8 cellular contexts compared by ENCODE assay signal in genomic region chr10:103333934-103334520, GRCh38. TPM values are rescaled to one million over a fixed set of nuclear protein-coding genes. Genes with fewer than 3 reads are reported as not detected.
DNase-seq lines count a peak whose midpoint lies in the region; ATAC-seq, FAIRE-seq and TF ChIP-seq lines count a peak whose summit lies in the region.

No MANE protein-coding gene starts in this region.

- CTCF ChIA-PET in K562 (lab: Yijun Ruan, JAX; ENCODE audit: low intra/inter-chr PET ratio) = interaction anchor here (0.5 to 2.3 kb wide), 4 partner anchors 12 to 605 kb away, joined by 3 to 8 read pairs (median 3); no protein-coding TSS in a partner anchor
- CTCF ChIA-PET in activated CD8-positive, alpha-beta memory T cell treated with anti-CD3 and anti-CD28 coated beads, Interleukin-2, amount 10 ng/mL, durations not matched to agents 7 days and 5 days (lab: Charles Lee) = interaction anchor here (0.6 to 2.0 kb wide), 17 partner anchors 9 to 590 kb away, joined by 3 to 15 read pairs (median 3); partner anchors contain the start of genes CNNM2, PCGF6 and WBP1L

- in situ Hi-C loops in K562 (cut with MboI) = no loop called here

- H3K18ac ChIP-seq in mesenchymal stem cell (ENCODE audit: low read depth in 1 of 2, low read length in 2 of 2) = no peak overlapping the region

- peaks cover 27% of the 10 kb centered on the region for H3K36me3 Mint-ChIP-seq in activated CD8-positive, alpha-beta memory T cell treated with anti-CD3 and anti-CD28 coated beads, Interleukin-2, amount 10 ng/mL, durations not matched to agents 7 days and 5 days

- peak in 1 of 3 experiments; percentile 47; a peak in 2 of 6 replicates for TF ChIP-seq CTCF in K562 (IDR thresholded peaks at IDR 0.05 in 2 of 3, conservative IDR thresholded peaks at IDR 0.05 in 1 of 3; ENCODE audit: insufficient read depth in 2 of 3, low read depth in 1 of 3, low read length in 3 of 3)

- no peak for TF ChIP-seq EP300 in K562 (IDR thresholded peaks at IDR 0.05; ENCODE audit: low read length)

- H3K9me3 ChIP-seq in K562 (replicated peaks; ENCODE audit: control insufficient read depth, insufficient read depth, low read depth, low read length) = no peaks in the 10 kb centered on the region; the same call in 1 of the 2 replicates
- H3K9me3 ChIP-seq in mesenchymal stem cell (ENCODE audit: control insufficient read depth, low read length) = no peaks in the 10 kb centered on the region

- no peaks in the 10 kb centered on the region for H3K27me3 Mint-ChIP-seq in activated CD8-positive, alpha-beta memory T cell treated with anti-CD3 and anti-CD28 coated beads, Interleukin-2, amount 10 ng/mL, durations not matched to agents 7 days and 5 days

- POLR2A ChIA-PET in K562 (lab: Yijun Ruan, JAX) = no interaction called here

- WGBS in K562 (ENCODE audit: insufficient coverage, low coverage, missing lambda C conversion rate) = 94% methylated on average over 2 of the region's 2 CpGs
- WGBS in mesenchymal stem cell = no CpG with 5 or more reads among the region's 2 CpGs

- BruUV-seq in K562 (replicated peaks; lab: Mats Ljungman, UMichigan) = no TSS peak

- no peak for ATAC-seq in K562
- ATAC-seq in HG02610 (IDR thresholded peaks at IDR 0.05; ENCODE audit: unreplicated experiment) = no peak
- ATAC-seq in sciatic nerve = no peak
- no peak for ATAC-seq in GM18909 (IDR thresholded peaks at IDR 0.05; ENCODE audit: poor library complexity, unreplicated experiment)
- no peak for ATAC-seq in activated CD8-positive, alpha-beta memory T cell treated with anti-CD3 and anti-CD28 coated beads, Interleukin-2, amount 10 ng/mL, durations not matched to agents 7 days and 5 days

- no peak overlapping the region for H2BK5ac ChIP-seq in mesenchymal stem cell (ENCODE audit: low read depth, low read length, poor library complexity, severe bottlenecking)

- H3K4me1 ChIP-seq in K562 (replicated peaks in 1 of 2; ENCODE audit: control insufficient read depth in 2 of 2, insufficient read depth in 2 of 2, low read length in 2 of 2) = no peaks in the 10 kb centered on the region
- H3K4me1 ChIP-seq in mesenchymal stem cell (ENCODE audit: control insufficient read depth, insufficient read depth, low read depth, low read length) = no peaks in the 10 kb centered on the region

- no peak overlapping the region for H4K8ac ChIP-seq in mesenchymal stem cell (ENCODE audit: low read length)

- H3K9me1 ChIP-seq in K562 (ENCODE audit: control insufficient read depth, insufficient read depth, low read length) = no peaks in the 10 kb centered on the region

- DNase-seq in COR-L47 (lab: John Stamatoyannopoulos, UW) (peak; percentile 3), HTR-8/SVneo (ENCODE audit: insufficient read length, low spot score) (peak; percentile 28), K562 (ENCODE audit: extremely low read depth in 1 of 4, low spot score in 3 of 4) (no peak), mesenchymal stem cell (peak; percentile 28), sciatic nerve (ENCODE audit: low spot score) (no peak)
- no peak for DNase-seq in activated CD8-positive, alpha-beta memory T cell treated with anti-CD3 and anti-CD28 coated beads, Interleukin-2, amount 10 ng/mL, durations not matched to agents 7 days and 5 days

- intact Hi-C loops in K562 (cut with micrococcal nuclease) (no loop called here), sciatic nerve (cut with DNase I) (no loop called here)

- no peak overlapping the region for H2BK12ac ChIP-seq in mesenchymal stem cell (ENCODE audit: low read length in 2 of 2)

- TF ChIP-seq RAD21 in K562 (CRISPR knock-in tag; conservative IDR thresholded peaks at IDR 0.05 in 1 of 2, IDR thresholded peaks at IDR 0.05 in 1 of 2) = peak; percentile 16 to 20; a peak in 2 of 4 replicates

- no peak overlapping the region for H3K9ac ChIP-seq in K562 (ENCODE audit: insufficient read depth in 1 of 2, low read depth in 2 of 2, low read length in 2 of 2)
- no peak overlapping the region for H3K9ac ChIP-seq in mesenchymal stem cell (ENCODE audit: low read length)

- no peak overlapping the region for H3K27ac Mint-ChIP-seq in activated CD8-positive, alpha-beta memory T cell treated with anti-CD3 and anti-CD28 coated beads, Interleukin-2, amount 10 ng/mL, durations not matched to agents 7 days and 5 days

- no peaks in the 10 kb centered on the region for H3K27me3 ChIP-seq in K562 (ENCODE audit: control insufficient read depth in 2 of 2, insufficient read depth in 2 of 2, low read length in 2 of 2)
- no peaks in the 10 kb centered on the region for H3K27me3 ChIP-seq in mesenchymal stem cell (ENCODE audit: control insufficient read depth in 1 of 2, insufficient read depth in 1 of 2, low read length in 2 of 2)

- H3K4me2 ChIP-seq in K562 (ENCODE audit: insufficient read depth, low read length) (no peak overlapping the region), mesenchymal stem cell (ENCODE audit: low read length, poor library complexity, severe bottlenecking) (no peak overlapping the region)

- no peak overlapping the region for H3K4me3 Mint-ChIP-seq in activated CD8-positive, alpha-beta memory T cell treated with anti-CD3 and anti-CD28 coated beads, Interleukin-2, amount 10 ng/mL, durations not matched to agents 7 days and 5 days

- H2AFZ ChIP-seq in K562 (ENCODE audit: low read depth, low read length) = no peak overlapping the region
- H2AFZ ChIP-seq in mesenchymal stem cell (ENCODE audit: low read depth, low read length) = no peak overlapping the region

- H3K27ac ChIP-seq in K562 (ENCODE audit: extremely low read depth, low read depth, low read length) = no peak overlapping the region
- H3K27ac ChIP-seq in mesenchymal stem cell (ENCODE audit: low read length, poor library complexity, severe bottlenecking) = no peak overlapping the region

- no peaks in the 10 kb centered on the region for H3K9me3 Mint-ChIP-seq in activated CD8-positive, alpha-beta memory T cell treated with anti-CD3 and anti-CD28 coated beads, Interleukin-2, amount 10 ng/mL, durations not matched to agents 7 days and 5 days (ENCODE audit: low read depth)

- no peaks in the 10 kb centered on the region; the same call in 2 of the 3 replicates for H3K79me2 ChIP-seq in K562 (ENCODE audit: control insufficient read depth, insufficient read depth, low read length)

- H3K4me1 Mint-ChIP-seq in activated CD8-positive, alpha-beta memory T cell treated with anti-CD3 and anti-CD28 coated beads, Interleukin-2, amount 10 ng/mL, durations not matched to agents 7 days and 5 days = peaks cover 2% of the 10 kb centered on the region

- H4K20me1 ChIP-seq in K562 (replicated peaks; ENCODE audit: control insufficient read depth, insufficient read depth, low read length) = no peaks in the 10 kb centered on the region

- H3K79me1 ChIP-seq in mesenchymal stem cell (replicated peaks; ENCODE audit: low read length, poor library complexity, severe bottlenecking) = peaks cover 12% of the 10 kb centered on the region

- no peak overlapping the region for H4K91ac ChIP-seq in mesenchymal stem cell (ENCODE audit: low read length)

- H2AK5ac ChIP-seq in mesenchymal stem cell (ENCODE audit: low read length, severe bottlenecking) = no peak overlapping the region

- H3K4me3 ChIP-seq in K562 (no peak overlapping the region), mesenchymal stem cell (ENCODE audit: insufficient read depth in 1 of 2, low read depth in 1 of 2, low read length in 2 of 2) (no peak overlapping the region)

- H3K14ac ChIP-seq in mesenchymal stem cell (ENCODE audit: low read length in 2 of 2) = no peak overlapping the region

- FAIRE-seq in HTR-8/SVneo (lab: Jason Lieb, UNC) (no peak), K562 (lab: Jason Lieb, UNC) (no peak)

- H3K4ac ChIP-seq in mesenchymal stem cell (ENCODE audit: low read depth in 1 of 2, low read length in 2 of 2) = no peak overlapping the region

- no peak overlapping the region for H2BK120ac ChIP-seq in mesenchymal stem cell (ENCODE audit: low read depth, low read length)

- no peak overlapping the region for H3K23ac ChIP-seq in mesenchymal stem cell (ENCODE audit: low read length in 2 of 2)

- no peak overlapping the region for H2BK15ac ChIP-seq in mesenchymal stem cell (ENCODE audit: low read depth, poor library complexity, severe bottlenecking)

- TF ChIP-seq POLR2A in K562 (conservative IDR thresholded peaks at IDR 0.05) = no peak

- peaks cover 56% of the 10 kb centered on the region for H3K36me3 ChIP-seq in K562 (ENCODE audit: control insufficient read depth, insufficient read depth, low read length)
- peaks cover 32 to 62% of the 10 kb centered on the region in 2 experiments for H3K36me3 ChIP-seq in mesenchymal stem cell (ENCODE audit: control insufficient read depth in 1 of 2, insufficient read depth in 2 of 2, low read depth in 1 of 2, low read length in 2 of 2)

RNA-seq across cellular contexts. Expression of gene PCGF6, which starts 16.9 kb away (rescaled TPM):
- total RNA-seq in K562 (2011; cell fraction: chromatin; rRNA removed; ENCODE audit: low replicate concordance) = 22.5 and 32.0 TPM in 2 replicates
- total RNA-seq in K562 (2011; cell fraction: nucleolus; rRNA removed) = 18.9 and 22.3 TPM in 2 replicates
- 21.0 and 22.2 TPM in 2 replicates for total RNA-seq in K562 (2011; cell fraction: nucleoplasm; rRNA removed)
- 21.4 and 21.5 TPM in 2 replicates for total RNA-seq in K562 (2014; rRNA removed)
- total RNA-seq in K562 (2014; rRNA removed; fragmentation: Illumina TruSeq; extraction: Trizol) = 24.6 and 29.7 TPM in 2 replicates
- 17.9 and 18.5 TPM in 2 replicates for total RNA-seq in K562 (2015; rRNA removed; fragmentation: Illumina TruSeq; extraction: Trizol)
- 18.1 and 23.5 TPM in 2 replicates for total RNA-seq in K562 (2021)
- polyA plus RNA-seq in K562 (2011; rRNA removed) = 14.6 and 23.2 TPM in 2 replicates
- 4.7 and 6.4 TPM in 2 replicates for polyA plus RNA-seq in K562 (2011; cell fraction: cytosol; rRNA removed)
- 4.5 and 5.6 TPM in 2 replicates for polyA plus RNA-seq in K562 (2011; cell fraction: nucleus; rRNA removed)
- polyA plus RNA-seq in K562 (2012) = 13.7 and 16.3 TPM in 2 replicates
- polyA plus RNA-seq in K562 (2014; fragmentation: Illumina TruSeq; extraction: Trizol) = 14.6 and 15.3 TPM in 2 replicates
- 10 to 100 TPM in 1 of 2 experiments, 1 to 10 TPM in 1; 8.4 to 10.2 TPM for polyA plus RNA-seq in K562 (2014; fragmentation: Nextera tagmentation; extraction: Ambion mirVana)
- polyA plus RNA-seq in K562 (2014; rRNA removed) = 17.9 and 20.6 TPM in 2 replicates
- 16.7 and 17.5 TPM in 2 replicates for polyA minus RNA-seq in K562 (2011; rRNA and poly(A)+ RNA removed)
- 6.4 and 8.8 TPM in 2 replicates for polyA minus RNA-seq in K562 (2011; cell fraction: cytosol; rRNA and poly(A)+ RNA removed)
- polyA minus RNA-seq in K562 (2011; cell fraction: nucleus; rRNA and poly(A)+ RNA removed) = 6.2 and 10.7 TPM in 2 replicates
- polyA plus RNA-seq in mesenchymal stem cell (2013, experiment 1 of 2) = 5.9 TPM
- 6.4 TPM for polyA plus RNA-seq in mesenchymal stem cell (2013, experiment 2 of 2)
- total RNA-seq in sciatic nerve = 10.2 TPM
- 10 to 100 TPM; 17.0 to 17.2 TPM for total RNA-seq in activated CD8-positive, alpha-beta memory T cell treated with anti-CD3 and anti-CD28 coated beads, Interleukin-2, amount 10 ng/mL, durations not matched to agents 7 days and 5 days

RNA-seq across cellular contexts. Expression of gene TAF5, which starts 33.7 kb away (rescaled TPM):
- 3.6 and 8.5 TPM in 2 replicates for total RNA-seq in K562 (2011; cell fraction: chromatin; rRNA removed; ENCODE audit: low replicate concordance)
- 3.5 and 3.7 TPM in 2 replicates for total RNA-seq in K562 (2011; cell fraction: nucleolus; rRNA removed)
- total RNA-seq in K562 (2011; cell fraction: nucleoplasm; rRNA removed) = 3.6 and 4.4 TPM in 2 replicates
- total RNA-seq in K562 (2014; rRNA removed) (8.0 and 12.0 TPM in 2 replicates), K562 (2014; rRNA removed; fragmentation: Illumina TruSeq; extraction: Trizol) (11.6 and 12.5 TPM in 2 replicates), K562 (2015; rRNA removed; fragmentation: Illumina TruSeq; extraction: Trizol) (11.2 and 11.9 TPM in 2 replicates), K562 (2021) (9.3 TPM in 2 replicates), sciatic nerve (4.7 TPM)
- polyA plus RNA-seq in K562 (2011; rRNA removed) (8.9 and 11.9 TPM in 2 replicates), K562 (2014; fragmentation: Illumina TruSeq; extraction: Trizol) (7.9 and 9.9 TPM in 2 replicates), K562 (2014; fragmentation: Nextera tagmentation; extraction: Ambion mirVana) (1 to 10 TPM; 4.2 to 5.5 TPM), K562 (2014; rRNA removed) (6.5 and 8.2 TPM in 2 replicates)
- 4.3 and 5.8 TPM in 2 replicates for polyA plus RNA-seq in K562 (2011; cell fraction: cytosol; rRNA removed)
- polyA plus RNA-seq in K562 (2011; cell fraction: nucleus; rRNA removed) = 3.5 and 5.0 TPM in 2 replicates
- polyA plus RNA-seq in K562 (2012) = 4.3 and 6.6 TPM in 2 replicates
- polyA minus RNA-seq in K562 (2011; rRNA and poly(A)+ RNA removed) = 13.5 and 15.1 TPM in 2 replicates
- 5.6 and 6.3 TPM in 2 replicates for polyA minus RNA-seq in K562 (2011; cell fraction: cytosol; rRNA and poly(A)+ RNA removed)
- polyA minus RNA-seq in K562 (2011; cell fraction: nucleus; rRNA and poly(A)+ RNA removed) = 2.7 and 4.7 TPM in 2 replicates
- polyA plus RNA-seq in mesenchymal stem cell (2013, experiment 1 of 2) = 1.9 TPM
- 2.2 TPM for polyA plus RNA-seq in mesenchymal stem cell (2013, experiment 2 of 2)
- total RNA-seq in activated CD8-positive, alpha-beta memory T cell treated with anti-CD3 and anti-CD28 coated beads, Interleukin-2, amount 10 ng/mL, durations not matched to agents 7 days and 5 days = 10 to 100 TPM; 15.3 to 16.8 TPM

RNA-seq across cellular contexts. Expression of gene INA, which starts 57.1 kb away (rescaled TPM):
- total RNA-seq in K562 (2011; cell fraction: chromatin; rRNA removed; ENCODE audit: low replicate concordance) = not detected in 2 replicates
- total RNA-seq in K562 (2011; cell fraction: nucleolus; rRNA removed) = not detected in 2 replicates
- total RNA-seq in K562 (2011; cell fraction: nucleoplasm; rRNA removed) = not detected in 2 replicates
- not detected in 2 replicates for total RNA-seq in K562 (2014; rRNA removed)
- not detected in 2 replicates for total RNA-seq in K562 (2014; rRNA removed; fragmentation: Illumina TruSeq; extraction: Trizol)
- total RNA-seq in K562 (2015; rRNA removed; fragmentation: Illumina TruSeq; extraction: Trizol) = not detected in 2 replicates
- not detected in 2 replicates for total RNA-seq in K562 (2021)
- not detected in 2 replicates for polyA plus RNA-seq in K562 (2011; rRNA removed)
- not detected in 2 replicates for polyA plus RNA-seq in K562 (2011; cell fraction: cytosol; rRNA removed)
- not detected in 2 replicates for polyA plus RNA-seq in K562 (2011; cell fraction: nucleus; rRNA removed)
- polyA plus RNA-seq in K562 (2012) = not detected in 2 replicates
- polyA plus RNA-seq in K562 (2014; fragmentation: Illumina TruSeq; extraction: Trizol) = not detected in 2 replicates
- not detected for polyA plus RNA-seq in K562 (2014; fragmentation: Nextera tagmentation; extraction: Ambion mirVana)
- not detected in 2 replicates for polyA plus RNA-seq in K562 (2014; rRNA removed)
- polyA minus RNA-seq in K562 (2011; rRNA and poly(A)+ RNA removed) = not detected in 2 replicates
- polyA minus RNA-seq in K562 (2011; cell fraction: cytosol; rRNA and poly(A)+ RNA removed) = not detected in 2 replicates
- not detected in 2 replicates for polyA minus RNA-seq in K562 (2011; cell fraction: nucleus; rRNA and poly(A)+ RNA removed)
- polyA plus RNA-seq in mesenchymal stem cell (2013, experiment 1 of 2) = 1.1 TPM
- polyA plus RNA-seq in mesenchymal stem cell (2013, experiment 2 of 2) = 1.0 TPM
- not detected for total RNA-seq in sciatic nerve
- total RNA-seq in activated CD8-positive, alpha-beta memory T cell treated with anti-CD3 and anti-CD28 coated beads, Interleukin-2, amount 10 ng/mL, durations not matched to agents 7 days and 5 days = under 1 TPM; 0.09 to 0.70 TPM

Comparison
In these comparisons a context has a peak if more than half of its experiments do, and no peak if none do; other contexts are left out.
1. DNase-seq: peak in COR-L47 (single experiment), HTR-8/SVneo (single experiment) and mesenchymal stem cell (single experiment); none in K562 (0 of 4), sciatic nerve (single experiment) and activated CD8-positive, alpha-beta memory T cell treated with anti-CD3 and anti-CD28 coated beads, Interleukin-2, amount 10 ng/mL, durations not matched to agents 7 days and 5 days (single experiment).